In the genomic region with DNA sequence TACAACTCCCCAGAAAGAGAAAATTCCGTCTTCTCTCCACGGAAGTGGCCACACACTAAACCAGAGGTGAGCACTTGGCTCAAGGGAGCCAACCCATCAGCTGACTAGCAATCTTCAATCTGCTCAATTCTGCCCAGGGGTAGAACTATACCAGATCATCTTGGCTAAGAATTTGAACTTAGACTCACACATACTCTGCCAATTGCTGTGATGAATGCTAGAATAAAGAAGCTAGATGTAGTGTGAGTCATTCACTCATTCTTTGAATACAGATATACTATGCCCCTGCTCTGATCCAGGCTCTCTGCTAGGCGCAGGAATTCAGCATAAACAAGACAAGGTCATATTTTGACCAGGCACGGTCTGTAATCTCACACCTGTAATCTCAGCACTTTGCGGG, we compare ENCODE assay signal across 15 cellular contexts. TPM values are rescaled to one million over a fixed set of nuclear protein-coding genes. Genes with fewer than 3 reads are reported as not detected.
DNase-seq lines count a peak whose midpoint lies in the region; ATAC-seq, FAIRE-seq and TF ChIP-seq lines count a peak whose summit lies in the region.
"Had no signal": no experiment of that assay in that cellular context is flagged by ENCODE, and none has a peak within 500 bp of the region (broad histone marks: within the 10 kb centered on the region; RNA-seq: fewer than 3 reads in every experiment).

No MANE protein-coding gene starts in this region.

- WGBS in esophagus muscularis mucosa = 88% methylated on average over 5 of the region's 5 CpGs

- H3K36me3 ChIP-seq in keratinocyte (ENCODE audit: control insufficient read depth in 2 of 2, extremely low read depth in 1 of 2, insufficient read depth in 2 of 2, low read length in 2 of 2) = peaks cover 6 to 13% of the 10 kb centered on the region in 2 experiments
- peaks cover 14 to 53% (median 41%) of the 10 kb centered on the region in 4 donors for H3K36me3 ChIP-seq in esophagus muscularis mucosa

- DNase-seq in activated CD4-positive, alpha-beta T cell treated with anti-CD3 and anti-CD28 coated beads for 36 hours = no peak
- DNase-seq in activated CD4-positive, alpha-beta T cell treated with anti-CD3 and anti-CD28 coated beads for 48 hours = no peak
- DNase-seq in HFFc6 (peak; percentile 35), keratinocyte (ENCODE audit: low read depth, low spot score) (no peak), esophagus muscularis mucosa (ENCODE audit: extremely low spot score) (no peak)
- no peak for DNase-seq in activated naive CD8-positive, alpha-beta T cell treated with anti-CD3 and anti-CD28 coated beads for 36 hours
- DNase-seq in activated effector memory CD4-positive, alpha-beta T cell treated with Interleukin-2 at 50 U/mL for 16 hours = no peak
- DNase-seq: 8988T; activated CD4-positive, alpha-beta T cell treated with anti-CD3 and anti-CD28 coated beads, Interleukin-2, amount 50 U/mL, for 48 hours; Calu3; NCI-H1092 treated with DMSO at 0.1 percent for 48 hours; PC-9 had no signal

- no peaks in the 10 kb centered on the region for H4K20me1 ChIP-seq in keratinocyte (ENCODE audit: control insufficient read depth, extremely low read depth, insufficient read depth, low read length)

- H3K27ac Mint-ChIP-seq in activated CD4-positive, alpha-beta T cell treated with anti-CD3 and anti-CD28 coated beads for 36 hours = peak overlapping the region; percentile 59
- peak overlapping the region; percentile 64 for H3K27ac Mint-ChIP-seq in HFFc6
- peak overlapping the region; percentile 51 for H3K27ac Mint-ChIP-seq in activated naive CD8-positive, alpha-beta T cell treated with anti-CD3 and anti-CD28 coated beads for 36 hours
- H3K27ac Mint-ChIP-seq: T-helper 1 cell treated with Interleukin-12 subunit alpha and Interleukin-12 subunit beta and Interleukin-4 antibody, amounts not matched to agents 30 μg/mL and 1 μg/mL, for 36 hours had no signal

- H3K9me3 Mint-ChIP-seq in activated CD4-positive, alpha-beta T cell treated with anti-CD3 and anti-CD28 coated beads for 36 hours (ENCODE audit: low read depth) = no peaks in the 10 kb centered on the region
- no peaks in the 10 kb centered on the region for H3K9me3 Mint-ChIP-seq in HFFc6
- no peaks in the 10 kb centered on the region for H3K9me3 Mint-ChIP-seq in activated naive CD8-positive, alpha-beta T cell treated with anti-CD3 and anti-CD28 coated beads for 36 hours
- H3K9me3 Mint-ChIP-seq: T-helper 1 cell treated with Interleukin-12 subunit alpha and Interleukin-12 subunit beta and Interleukin-4 antibody, amounts not matched to agents 30 μg/mL and 1 μg/mL, for 36 hours had no signal

- H3K4me2 ChIP-seq in keratinocyte (ENCODE audit: control insufficient read depth, extremely low read depth, insufficient read depth, low read depth, low read length) = no peak overlapping the region
- H3K4me2 ChIP-seq: PC-9 had no signal

- no peaks in the 10 kb centered on the region for H3K4me1 ChIP-seq in keratinocyte (ENCODE audit: control insufficient read depth, extremely low read depth, insufficient read depth, low read length)
- peaks cover 14 to 63% (median 54%) of the 10 kb centered on the region in 4 donors for H3K4me1 ChIP-seq in esophagus muscularis mucosa

- dilution Hi-C loops in keratinocyte (cut with MboI; ENCODE audit: extremely low pct_ligation_motif_present, low sequenced_read_pairs) = no loop called here

- H3K4me3 Mint-ChIP-seq in activated CD4-positive, alpha-beta T cell treated with anti-CD3 and anti-CD28 coated beads for 36 hours = no peak overlapping the region
- H3K4me3 Mint-ChIP-seq in HFFc6 = no peak overlapping the region
- H3K4me3 Mint-ChIP-seq in activated naive CD8-positive, alpha-beta T cell treated with anti-CD3 and anti-CD28 coated beads for 36 hours = no peak overlapping the region
- H3K4me3 Mint-ChIP-seq: T-helper 1 cell treated with Interleukin-12 subunit alpha and Interleukin-12 subunit beta and Interleukin-4 antibody, amounts not matched to agents 30 μg/mL and 1 μg/mL, for 36 hours had no signal

- H3K27me3 ChIP-seq in keratinocyte (ENCODE audit: control insufficient read depth, extremely low read depth, insufficient read depth, low read length) (no peaks in the 10 kb centered on the region), esophagus muscularis mucosa (no peaks in the 10 kb centered on the region)
- H3K27me3 ChIP-seq: tibial nerve had no signal

- H3K79me2 ChIP-seq in keratinocyte (ENCODE audit: control insufficient read depth, insufficient read depth, low read length) = peaks cover 39% of the 10 kb centered on the region

- no peaks in the 10 kb centered on the region for H3K9me1 ChIP-seq in keratinocyte (ENCODE audit: control insufficient read depth, extremely low read depth, insufficient read depth, low read length)

- H3K9ac ChIP-seq in keratinocyte (ENCODE audit: control insufficient read depth, extremely low read depth, insufficient read depth, low read length) = no peak overlapping the region

- no peak for TF ChIP-seq EP300 in esophagus muscularis mucosa (IDR thresholded peaks at IDR 0.05)

- POLR2A ChIA-PET in activated CD4-positive, alpha-beta T cell treated with anti-CD3 and anti-CD28 coated beads for 36 hours (lab: Charles Lee) = no interaction called here

- CTCF ChIA-PET in activated CD4-positive, alpha-beta T cell treated with anti-CD3 and anti-CD28 coated beads for 36 hours (lab: Charles Lee) = interaction anchor here (0.5 to 1.3 kb wide), 3 partner anchors 9 to 308 kb away, joined by 3 read pairs; no protein-coding TSS in a partner anchor

- H3K4me1 Mint-ChIP-seq in activated CD4-positive, alpha-beta T cell treated with anti-CD3 and anti-CD28 coated beads for 36 hours = peaks cover 64% of the 10 kb centered on the region
- peaks cover 35% of the 10 kb centered on the region for H3K4me1 Mint-ChIP-seq in HFFc6 (ENCODE audit: low read depth)
- H3K4me1 Mint-ChIP-seq in activated naive CD8-positive, alpha-beta T cell treated with anti-CD3 and anti-CD28 coated beads for 36 hours = peaks cover 54% of the 10 kb centered on the region

- no peak overlapping the region for H2AFZ ChIP-seq in keratinocyte (ENCODE audit: control insufficient read depth, low read length)
- H2AFZ ChIP-seq: PC-9 had no signal

- H3K36me3 Mint-ChIP-seq in activated CD4-positive, alpha-beta T cell treated with anti-CD3 and anti-CD28 coated beads for 36 hours (ENCODE audit: low read depth) = peaks cover 49% of the 10 kb centered on the region
- H3K36me3 Mint-ChIP-seq in HFFc6 (ENCODE audit: low read depth) = peaks cover 29% of the 10 kb centered on the region
- peaks cover 36% of the 10 kb centered on the region for H3K36me3 Mint-ChIP-seq in activated naive CD8-positive, alpha-beta T cell treated with anti-CD3 and anti-CD28 coated beads for 36 hours

- H3K9me3 ChIP-seq in keratinocyte (ENCODE audit: control insufficient read depth, low read depth, low read length) (no peaks in the 10 kb centered on the region), esophagus muscularis mucosa (no peaks in the 10 kb centered on the region)
- H3K9me3 ChIP-seq: tibial nerve had no signal

- peak; percentile 33 for ATAC-seq in activated CD4-positive, alpha-beta T cell treated with anti-CD3 and anti-CD28 coated beads for 36 hours
- no peak for ATAC-seq in GM18907 (IDR thresholded peaks at IDR 0.05; ENCODE audit: unreplicated experiment)

- no peak for TF ChIP-seq POLR2A in esophagus muscularis mucosa (IDR thresholded peaks at IDR 0.05; ENCODE audit: low read depth)

- no peak for TF ChIP-seq CTCF in HFFc6 (IDR thresholded peaks at IDR 0.05)
- no peak for TF ChIP-seq CTCF in keratinocyte (optimal IDR thresholded peaks at IDR 0.05 in 1 of 3, IDR thresholded peaks at IDR 0.05 in 1 of 3, conservative IDR thresholded peaks at IDR 0.05 in 1 of 3; ENCODE audit: extremely low read depth in 1 of 3, insufficient read depth in 2 of 3, low read length in 3 of 3)
- TF ChIP-seq CTCF in esophagus muscularis mucosa (IDR thresholded peaks at IDR 0.05) = no peak

- no peak overlapping the region for H3K4me3 ChIP-seq in keratinocyte (ENCODE audit: control insufficient read depth in 2 of 3, extremely low read depth in 1 of 3, insufficient read depth in 2 of 3, low read depth in 1 of 3, low read length in 3 of 3)
- H3K4me3 ChIP-seq in esophagus muscularis mucosa = no peak overlapping the region
- H3K4me3 ChIP-seq: PC-9, tibial nerve had no signal

- intact Hi-C loops in activated CD4-positive, alpha-beta T cell treated with anti-CD3 and anti-CD28 coated beads for 36 hours (cut with DNase I, micrococcal nuclease) = no loop called here
- intact Hi-C loops in esophagus muscularis mucosa (cut with DNase I) = loop anchor here (10.0 kb wide), 1 partner anchor 182 kb away; no protein-coding TSS in a partner anchor

- no peaks in the 10 kb centered on the region for H3K27me3 Mint-ChIP-seq in activated CD4-positive, alpha-beta T cell treated with anti-CD3 and anti-CD28 coated beads for 36 hours
- H3K27me3 Mint-ChIP-seq in HFFc6 (ENCODE audit: insufficient read depth) = no peaks in the 10 kb centered on the region
- no peaks in the 10 kb centered on the region for H3K27me3 Mint-ChIP-seq in activated naive CD8-positive, alpha-beta T cell treated with anti-CD3 and anti-CD28 coated beads for 36 hours

- H3K27ac ChIP-seq in keratinocyte (ENCODE audit: control insufficient read depth, insufficient read depth, low read length) (no peak overlapping the region), esophagus muscularis mucosa (replicated peaks in 1 of 4) (no peak overlapping the region)
- H3K27ac ChIP-seq: PC-9, tibial nerve had no signal

- peak; percentile 36 for FAIRE-seq in keratinocyte (lab: Jason Lieb, UNC)

RNA-seq across cellular contexts. Expression of a gene that starts 8.5 kb away (rescaled TPM):
- 10 to 100 TPM; 18.5 to 26.0 TPM for total RNA-seq in activated CD4-positive, alpha-beta T cell treated with anti-CD3 and anti-CD28 coated beads for 36 hours
- 10 to 100 TPM; 15.1 to 18.5 (median 16.4) TPM for total RNA-seq in HFFc6 (2021; fragmentation: NEBNext Ultra II Directional; extraction: Animal tissue kit (Norgen Biotek cat#: 25700))
- total RNA-seq in activated naive CD8-positive, alpha-beta T cell treated with anti-CD3 and anti-CD28 coated beads for 36 hours = 10 to 100 TPM; 23.7 to 24.3 TPM
- polyA plus RNA-seq in keratinocyte = 6.5 to 23.4 TPM (median 17.7 TPM) in 3 replicates
- polyA plus RNA-seq in keratinocyte (2011; ENCODE audit: low read depth) = 45.1 TPM
- 6.9 and 12.9 TPM in 2 replicates for polyA plus RNA-seq in keratinocyte (2011; cell fraction: cytosol; rRNA removed)
- polyA plus RNA-seq in keratinocyte (2011; cell fraction: nucleus; rRNA removed) = 22.7 and 28.5 TPM in 2 replicates
- polyA plus RNA-seq in keratinocyte (2012; ENCODE audit: low replicate concordance) = 7.1 and 19.9 TPM in 2 replicates
- 7.6 to 11.9 TPM (median 7.7 TPM) in 3 replicates for polyA minus RNA-seq in keratinocyte
- polyA minus RNA-seq in keratinocyte (2011; cell fraction: cytosol; rRNA and poly(A)+ RNA removed) = 5.4 TPM
- polyA minus RNA-seq in keratinocyte (2011; cell fraction: nucleus; rRNA and poly(A)+ RNA removed) = 10.9 and 20.9 TPM in 2 replicates
- total RNA-seq in esophagus muscularis mucosa = 10 to 100 TPM; 14.5 to 38.3 (median 20.6) TPM
